ENCODE assay signal across 11 cellular contexts in the genomic region with DNA sequence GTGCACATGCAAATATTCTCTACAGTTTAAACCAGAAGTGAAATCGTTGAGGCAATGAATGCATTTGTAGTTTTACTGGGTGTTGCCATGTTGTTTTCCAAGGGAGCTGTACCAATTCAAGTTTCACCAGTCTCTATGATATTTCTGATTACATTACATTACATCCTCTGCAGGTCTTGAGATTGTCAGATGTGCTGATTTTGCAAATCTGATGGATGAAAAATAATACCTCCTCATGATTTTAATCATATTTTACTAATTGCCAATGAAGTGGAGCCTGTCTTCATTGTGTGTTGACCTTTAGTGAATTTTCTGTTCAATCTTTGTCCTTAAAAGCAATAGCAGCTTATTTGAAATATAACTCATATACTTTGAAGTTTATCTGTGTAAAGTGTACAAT.
"Had no signal": no experiment of that assay in that cellular context is flagged by ENCODE, and none has a peak within 500 bp of the region (broad histone marks: within the 10 kb centered on the region; RNA-seq: fewer than 3 reads in every experiment).

No MANE protein-coding gene starts in this region.

- H3K9ac ChIP-seq: GM23248 had no signal

- H3K4me2 ChIP-seq: GM23338 had no signal

- ATAC-seq: GM23338, HCT116 had no signal

- FAIRE-seq: H1, H54 had no signal

- H3K36me3 ChIP-seq: HAP-1 had no signal

- H3K9me3 ChIP-seq: HAP-1 had no signal

- H2AFZ ChIP-seq: GM23248, GM23338 had no signal

- DNase-seq: GM23248, GOT3, H7, H9, HCEC 1CT, HFFc6 had no signal

- H3K4me1 ChIP-seq: HAP-1 had no signal

- H3K4me3 ChIP-seq: GM23248, GM23338, HAP-1 had no signal

- H3K27ac ChIP-seq: GM23248 had no signal
